In the genomic region with DNA sequence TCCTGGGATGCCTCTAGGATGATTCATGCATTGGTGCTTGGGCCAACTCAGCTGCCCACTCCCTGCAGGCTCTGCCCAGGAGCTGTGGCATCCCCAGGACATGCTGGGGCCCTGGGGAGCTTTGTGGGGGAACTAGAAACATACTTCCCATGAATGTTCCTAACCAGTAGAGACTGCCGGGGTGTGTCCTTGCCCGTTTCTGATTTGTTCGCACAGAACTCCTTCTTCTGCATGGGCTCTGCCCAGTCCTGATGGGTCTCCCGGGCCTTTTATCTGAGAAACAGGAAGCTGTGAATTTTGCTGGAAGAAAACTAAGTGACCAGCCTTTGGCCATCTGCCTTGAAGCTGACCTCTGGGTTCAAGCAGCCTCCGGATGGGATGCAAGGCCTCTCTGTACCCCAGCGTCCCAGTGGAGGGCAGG, we compare ENCODE assay signal across 18 cellular contexts.
DNase-seq lines count a peak whose midpoint lies in the region; ATAC-seq, FAIRE-seq and TF ChIP-seq lines count a peak whose summit lies in the region.
"Had no signal": no experiment of that assay in that cellular context is flagged by ENCODE, and none has a peak within 500 bp of the region (broad histone marks: within the 10 kb centered on the region; RNA-seq: fewer than 3 reads in every experiment).

No MANE protein-coding gene starts in this region.

- no peaks in the 10 kb centered on the region for H3K9me3 ChIP-seq in kidney (ENCODE audit: control insufficient read depth in 1 of 2, low read length in 2 of 2)
- H3K9me3 ChIP-seq: neutrophil, testis had no signal

- no peaks in the 10 kb centered on the region for H3K36me3 ChIP-seq in kidney (ENCODE audit: control insufficient read depth in 1 of 2, insufficient read depth in 2 of 2, low read length in 2 of 2)
- H3K36me3 ChIP-seq: brain microvascular endothelial cell, neutrophil had no signal

- peaks cover 7 to 12% of the 10 kb centered on the region in 2 donors for H3K4me1 ChIP-seq in kidney (ENCODE audit: control insufficient read depth in 1 of 2, insufficient read depth in 1 of 2, low read depth in 1 of 2, low read length in 2 of 2)

- intact Hi-C loops in kidney (cut with DNase I) = no loop called here

- no peak overlapping the region for H3K9ac ChIP-seq in kidney (ENCODE audit: low read length in 2 of 2)

- TF ChIP-seq POLR2A in H54 (IDR thresholded peaks at IDR 0.05; ENCODE audit: low read depth, low read length) = no peak

- peak; percentile 57 for FAIRE-seq in H54 (lab: Jason Lieb, UNC)
- FAIRE-seq in kidney (lab: Jason Lieb, UNC) = no peak

- no peak for ATAC-seq in GM18502 (IDR thresholded peaks at IDR 0.05; ENCODE audit: poor library complexity, unreplicated experiment)
- ATAC-seq: activated CD4-positive, alpha-beta T cell treated with anti-CD3 and anti-CD28 coated beads for 36 hours; activated CD8-positive, alpha-beta memory T cell treated with anti-CD3 and anti-CD28 coated beads, Interleukin-2, amount 10 ng/mL, durations not matched to agents 7 days and 5 days; PC-3 had no signal

- peak; percentile 49 for DNase-seq in AG08396 (ENCODE audit: low spot score)
- peak; percentile 87 for DNase-seq in H54 (ENCODE audit: insufficient read length, low spot score)
- DNase-seq in astrocyte of the hippocampus (ENCODE audit: low read depth, low spot score) = peak; percentile 32
- DNase-seq in kidney = peak; percentile 78
- no peak for DNase-seq in NCI-H1930 (lab: John Stamatoyannopoulos, UW)
- no peak for DNase-seq in T-helper 9 cell
- DNase-seq in NCI-H2171 (lab: John Stamatoyannopoulos, UW) = no peak
- DNase-seq: activated CD4-positive, alpha-beta T cell treated with anti-CD3 and anti-CD28 coated beads for 36 hours; activated CD8-positive, alpha-beta memory T cell treated with anti-CD3 and anti-CD28 coated beads, Interleukin-2, amount 10 ng/mL, durations not matched to agents 7 days and 5 days; brain microvascular endothelial cell; GOT3; NCI-H1436; PC-3; stimulated activated CD4-positive, alpha-beta T cell treated with anti-CD3 and anti-CD28 coated beads, Interleukin-15, amount 100 ng/mL, for 24 hours; testis had no signal

- H3K4me3 ChIP-seq in kidney (ENCODE audit: low read length in 2 of 2) = no peak overlapping the region
- H3K4me3 ChIP-seq: testis had no signal

- no peak for TF ChIP-seq CTCF in kidney (IDR thresholded peaks at IDR 0.05; ENCODE audit: borderline replicate concordance, extremely low read depth, insufficient read depth)

- peak overlapping the region in 1 of 2 donors; percentile 17 for H3K27ac ChIP-seq in kidney (ENCODE audit: low read depth in 2 of 2, low read length in 2 of 2)
- H3K27ac ChIP-seq: brain microvascular endothelial cell, epithelial cell of prostate, neutrophil, testis had no signal

Comparison
In these comparisons a context has a peak if more than half of its experiments do, and no peak if none do; other contexts are left out.
1. DNase-seq: peak in AG08396 (single experiment), H54 (single experiment), astrocyte of the hippocampus (single experiment) and kidney (single experiment); none in NCI-H1930 (0 of 2), T-helper 9 cell (single experiment) and NCI-H2171 (single experiment).